Comparison of ENCODE assay signal across 14 cellular contexts in the genomic region with DNA sequence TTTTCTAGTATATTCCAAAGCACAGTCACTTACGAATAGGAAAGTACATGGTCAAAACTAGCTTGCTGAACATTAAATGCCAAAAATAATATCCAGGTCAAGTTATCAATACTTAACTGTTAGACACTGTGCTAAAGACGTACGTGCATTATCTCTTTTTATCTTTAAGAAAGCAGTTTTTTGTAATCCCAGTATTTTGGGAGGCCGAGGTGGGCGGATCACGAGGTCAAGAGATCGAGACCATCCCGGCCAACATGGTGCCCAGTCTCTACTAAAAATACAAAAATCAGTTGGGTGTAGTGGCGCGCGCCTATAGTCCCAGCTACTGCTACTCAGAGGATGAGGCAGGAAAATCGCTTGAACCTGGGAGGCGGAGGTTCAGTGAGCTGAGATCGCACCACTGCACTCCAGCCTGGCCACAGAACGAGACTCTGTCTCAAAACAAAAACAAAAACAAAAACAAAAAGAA. TPM values are rescaled to one million over a fixed set of nuclear protein-coding genes. Genes with fewer than 3 reads are reported as not detected.
DNase-seq lines count a peak whose midpoint lies in the region; ATAC-seq and TF ChIP-seq lines count a peak whose summit lies in the region.
"Had no signal": no experiment of that assay in that cellular context is flagged by ENCODE, and none has a peak within 500 bp of the region (broad histone marks: within the 10 kb centered on the region; RNA-seq: fewer than 3 reads in every experiment).

No MANE protein-coding gene starts in this region.

- H3K4me1 ChIP-seq in GM23338 (ENCODE audit: insufficient read depth) (peaks cover 11% of the 10 kb centered on the region; the same call in 1 of the 2 replicates), left ventricle myocardium inferior (peaks cover 33% of the 10 kb centered on the region)
- H3K4me1 ChIP-seq: uterus had no signal

- H3K27me3 ChIP-seq in AG04450 (ENCODE audit: control insufficient read depth, insufficient read depth, low read length) = no peaks in the 10 kb centered on the region
- no peaks in the 10 kb centered on the region for H3K27me3 ChIP-seq in GM23338 (ENCODE audit: insufficient read depth)
- no peaks in the 10 kb centered on the region for H3K27me3 ChIP-seq in left ventricle myocardium inferior (ENCODE audit: low read depth)
- H3K27me3 ChIP-seq: BLaER1 treated with 17β-estradiol and CSF1 and Interleukin-3, amounts not matched to agents 10 nM and 100 nM; gastroesophageal sphincter; uterus had no signal

- no peak for DNase-seq in AG04450 (ENCODE audit: low read depth, low spot score)
- no peak for DNase-seq in GM23338 (ENCODE audit: low spot score)
- DNase-seq in activated naive CD8-positive, alpha-beta T cell treated with anti-CD3 and anti-CD28 coated beads, Interleukin-2, amount 50 U/mL, for 24 hours = no peak
- no peak for DNase-seq in nephron progenitor cell
- DNase-seq in NCI-H526 (lab: John Stamatoyannopoulos, UW) = no peak
- no peak for DNase-seq in left ventricle myocardium inferior
- DNase-seq: activated naive CD8-positive, alpha-beta T cell treated with anti-CD3 and anti-CD28 coated beads, Interleukin-2, amount 10 ng/mL, durations not matched to agents 7 days and 5 days; SHP77; uterus had no signal

- H3K79me2 ChIP-seq in GM23338 (replicated peaks; ENCODE audit: insufficient read depth) = peaks cover 22% of the 10 kb centered on the region

- H3K9me2 ChIP-seq in GM23338 (ENCODE audit: insufficient read depth) = no peaks in the 10 kb centered on the region

- H3K4me2 ChIP-seq in GM23338 = no peak overlapping the region

- H3K36me3 Mint-ChIP-seq in GM23338 (ENCODE audit: low read depth) = peaks cover 24% of the 10 kb centered on the region
- H3K36me3 Mint-ChIP-seq in activated naive CD8-positive, alpha-beta T cell treated with anti-CD3 and anti-CD28 coated beads, Interleukin-2, amount 50 U/mL, for 24 hours (ENCODE audit: low read depth) = peaks cover 31% of the 10 kb centered on the region
- H3K36me3 Mint-ChIP-seq in nephron progenitor cell (ENCODE audit: low read depth) = peaks cover 20% of the 10 kb centered on the region

- POLR2A ChIA-PET in AG04450 (lab: Yijun Ruan, JAX) = interaction anchor here (1.0 to 1.4 kb wide), 2 partner anchors 9 to 10 kb away, joined by 3 to 5 read pairs; no protein-coding TSS in a partner anchor

- peaks cover 11% of the 10 kb centered on the region for H3F3A ChIP-seq in GM23338 (replicated peaks; ENCODE audit: low read depth)

- TF ChIP-seq CTCF in AG04450 (IDR thresholded peaks at IDR 0.05; ENCODE audit: low read depth, low read length) (no peak), GM23338 (conservative IDR thresholded peaks at IDR 0.05; ENCODE audit: low read depth in 2 of 2) (no peak), nephron progenitor cell (IDR thresholded peaks at IDR 0.05) (no peak), left ventricle myocardium inferior (IDR thresholded peaks at IDR 0.05; ENCODE audit: borderline replicate concordance) (no peak)

- H3K9me3 Mint-ChIP-seq in GM23338 (peaks cover 4% of the 10 kb centered on the region; the same call in 2 of the 3 replicates), nephron progenitor cell (no peaks in the 10 kb centered on the region)
- H3K9me3 Mint-ChIP-seq in activated naive CD8-positive, alpha-beta T cell treated with anti-CD3 and anti-CD28 coated beads, Interleukin-2, amount 50 U/mL, for 24 hours = no peaks in the 10 kb centered on the region
- H3K9me3 Mint-ChIP-seq: activated naive CD8-positive, alpha-beta T cell treated with anti-CD3 and anti-CD28 coated beads, Interleukin-2, amount 10 ng/mL, durations not matched to agents 7 days and 5 days; stimulated activated memory B cell treated with anti-CD40 and anti-IgM and Interleukin-4, amounts not matched to agents 10 μg/mL and 1 μg/mL and 100 μg/mL, for 72 hours had no signal

- H4K20me1 ChIP-seq in GM23338 (replicated peaks; ENCODE audit: insufficient read depth) = peaks cover 16% of the 10 kb centered on the region

- H3K9me3 ChIP-seq in AG04450 (ENCODE audit: control insufficient read depth, insufficient read depth, low read length) (peaks cover 4% of the 10 kb centered on the region; the same call in 1 of the 2 replicates), left ventricle myocardium inferior (replicated peaks) (no peaks in the 10 kb centered on the region)
- H3K9me3 ChIP-seq: BLaER1 treated with 17β-estradiol and CSF1 and Interleukin-3, amounts not matched to agents 10 nM and 100 nM; gastroesophageal sphincter; uterus had no signal

- CTCF ChIA-PET in AG04450 (lab: Charles Lee) = no interaction called here

- peak overlapping the region; percentile 99 for H3K27ac ChIP-seq in AG04450 (ENCODE audit: low read depth, low read length)
- H3K27ac ChIP-seq in GM23338 (ENCODE audit: low read depth) = 0 out of 2 replicates have a peak overlapping the region, but pooled peaks have one; percentile 33
- no peak overlapping the region for H3K27ac ChIP-seq in left ventricle myocardium inferior (replicated peaks)
- H3K27ac ChIP-seq: BLaER1 treated with 17β-estradiol and CSF1 and Interleukin-3, amounts not matched to agents 10 nM and 100 nM; gastroesophageal sphincter; uterus had no signal

- no peak overlapping the region for H3K4me3 Mint-ChIP-seq in GM23338
- H3K4me3 Mint-ChIP-seq in activated naive CD8-positive, alpha-beta T cell treated with anti-CD3 and anti-CD28 coated beads, Interleukin-2, amount 50 U/mL, for 24 hours = no peak overlapping the region
- peak overlapping the region; percentile 62 for H3K4me3 Mint-ChIP-seq in nephron progenitor cell
- H3K4me3 Mint-ChIP-seq: activated naive CD8-positive, alpha-beta T cell treated with anti-CD3 and anti-CD28 coated beads, Interleukin-2, amount 10 ng/mL, durations not matched to agents 7 days and 5 days; stimulated activated memory B cell treated with anti-CD40 and anti-IgM and Interleukin-4, amounts not matched to agents 10 μg/mL and 1 μg/mL and 100 μg/mL, for 72 hours had no signal

- H3K27me3 Mint-ChIP-seq in GM23338 (ENCODE audit: insufficient read depth, low read depth, poor library complexity) (peaks cover 12% of the 10 kb centered on the region), nephron progenitor cell (ENCODE audit: low read depth, poor library complexity) (peaks cover 6% of the 10 kb centered on the region)
- peaks cover 6% of the 10 kb centered on the region for H3K27me3 Mint-ChIP-seq in activated naive CD8-positive, alpha-beta T cell treated with anti-CD3 and anti-CD28 coated beads, Interleukin-2, amount 50 U/mL, for 24 hours
- H3K27me3 Mint-ChIP-seq: activated naive CD8-positive, alpha-beta T cell treated with anti-CD3 and anti-CD28 coated beads, Interleukin-2, amount 10 ng/mL, durations not matched to agents 7 days and 5 days; stimulated activated memory B cell treated with anti-CD40 and anti-IgM and Interleukin-4, amounts not matched to agents 10 μg/mL and 1 μg/mL and 100 μg/mL, for 72 hours had no signal

- peaks cover 10% of the 10 kb centered on the region for H3K36me3 ChIP-seq in GM23338 (ENCODE audit: insufficient read depth)
- H3K36me3 ChIP-seq in left ventricle myocardium inferior = peaks cover 16% of the 10 kb centered on the region
- H3K36me3 ChIP-seq: uterus had no signal

- H3K4me3 ChIP-seq in AG04450 (ENCODE audit: low read depth, low read length) = no peak overlapping the region
- no peak overlapping the region for H3K4me3 ChIP-seq in GM23338
- H3K4me3 ChIP-seq in left ventricle myocardium inferior = no peak overlapping the region
- H3K4me3 ChIP-seq: BLaER1 treated with 17β-estradiol and CSF1 and Interleukin-3, amounts not matched to agents 10 nM and 100 nM; gastroesophageal sphincter; lung; uterus had no signal

- H2AFZ ChIP-seq in GM23338 = no peak overlapping the region

- intact Hi-C loops in left ventricle myocardium inferior (cut with micrococcal nuclease) = no loop called here

- H3K4me1 Mint-ChIP-seq in GM23338 (peaks cover 6% of the 10 kb centered on the region), nephron progenitor cell (peaks cover 16% of the 10 kb centered on the region)
- peaks cover 39% of the 10 kb centered on the region for H3K4me1 Mint-ChIP-seq in activated naive CD8-positive, alpha-beta T cell treated with anti-CD3 and anti-CD28 coated beads, Interleukin-2, amount 50 U/mL, for 24 hours

- H3K27ac Mint-ChIP-seq in GM23338 (peak overlapping the region; percentile 9; the same call in 1 of the 2 replicates), nephron progenitor cell (peak overlapping the region; percentile 66)
- peak overlapping the region; percentile 81 for H3K27ac Mint-ChIP-seq in activated naive CD8-positive, alpha-beta T cell treated with anti-CD3 and anti-CD28 coated beads, Interleukin-2, amount 50 U/mL, for 24 hours
- H3K27ac Mint-ChIP-seq: activated naive CD8-positive, alpha-beta T cell treated with anti-CD3 and anti-CD28 coated beads, Interleukin-2, amount 10 ng/mL, durations not matched to agents 7 days and 5 days; stimulated activated memory B cell treated with anti-CD40 and anti-IgM and Interleukin-4, amounts not matched to agents 10 μg/mL and 1 μg/mL and 100 μg/mL, for 72 hours had no signal

- ATAC-seq in GM23338 (no peak), HG03460 (IDR thresholded peaks at IDR 0.05; ENCODE audit: unreplicated experiment) (no peak)
- no peak for ATAC-seq in activated naive CD8-positive, alpha-beta T cell treated with anti-CD3 and anti-CD28 coated beads, Interleukin-2, amount 50 U/mL, for 24 hours
- ATAC-seq: gastroesophageal sphincter; stimulated activated memory B cell treated with anti-CD40 and anti-IgM and Interleukin-4, amounts not matched to agents 10 μg/mL and 1 μg/mL and 100 μg/mL, for 72 hours had no signal

TF ChIP-seq in GM23338, 12 proteins besides CTCF, POLR2A, EP300 and RAD21 (continues in another document):
- TF ChIP-seq ZNF114 (CRISPR knock-in tag; IDR thresholded peaks at IDR 0.05) = no peak

RNA-seq across cellular contexts. Expression of a gene that starts 2.7 kb away (rescaled TPM):
- polyA plus RNA-seq in AG04450 (2011; rRNA removed) (477 and 591 TPM in 2 replicates), GM23338 (2016; fragmentation: Nextera tagmentation; extraction: Ambion mirVana) (225 and 265 TPM in 2 replicates)
- 298 and 337 TPM in 2 replicates for polyA minus RNA-seq in AG04450 (2011; rRNA and poly(A)+ RNA removed)
- 259 and 281 TPM in 2 replicates for total RNA-seq in GM23338 (2014; rRNA removed; shearing (Covaris generic))
- 202 TPM for total RNA-seq in left ventricle myocardium inferior

RNA-seq across cellular contexts. Expression of a gene that starts 17.8 kb away (rescaled TPM):
- polyA plus RNA-seq in AG04450 (2011; rRNA removed) = 22.1 and 25.8 TPM in 2 replicates
- polyA minus RNA-seq in AG04450 (2011; rRNA and poly(A)+ RNA removed) = 26.6 and 34.5 TPM in 2 replicates
- total RNA-seq in GM23338 (2014; rRNA removed; shearing (Covaris generic)) = 34.6 and 36.4 TPM in 2 replicates
- polyA plus RNA-seq in GM23338 (2016; fragmentation: Nextera tagmentation; extraction: Ambion mirVana) = 15.1 and 19.2 TPM in 2 replicates
- total RNA-seq in left ventricle myocardium inferior = 33.4 TPM

RNA-seq across cellular contexts. Expression of a gene that starts 43.5 kb away (rescaled TPM):
- polyA plus RNA-seq in AG04450 (2011; rRNA removed) = 45.5 and 45.8 TPM in 2 replicates
- 22.8 and 25.8 TPM in 2 replicates for polyA minus RNA-seq in AG04450 (2011; rRNA and poly(A)+ RNA removed)
- total RNA-seq in GM23338 (2014; rRNA removed; shearing (Covaris generic)) = 19.3 and 25.8 TPM in 2 replicates
- 28.5 and 32.7 TPM in 2 replicates for polyA plus RNA-seq in GM23338 (2016; fragmentation: Nextera tagmentation; extraction: Ambion mirVana)
- 9.7 TPM for total RNA-seq in left ventricle myocardium inferior

RNA-seq across cellular contexts. Expression of a gene that starts 54.2 kb away (rescaled TPM):
- polyA plus RNA-seq in AG04450 (2011; rRNA removed) = 24.3 and 34.8 TPM in 2 replicates
- 13.7 and 24.7 TPM in 2 replicates for polyA minus RNA-seq in AG04450 (2011; rRNA and poly(A)+ RNA removed)
- 46.4 and 55.0 TPM in 2 replicates for total RNA-seq in GM23338 (2014; rRNA removed; shearing (Covaris generic))
- 31.9 and 32.7 TPM in 2 replicates for polyA plus RNA-seq in GM23338 (2016; fragmentation: Nextera tagmentation; extraction: Ambion mirVana)
- 36.4 TPM for total RNA-seq in left ventricle myocardium inferior

Comparison
In these comparisons a context has a peak if more than half of its experiments do, and no peak if none do; other contexts are left out.
1. H3K27ac Mint-ChIP-seq: peak in every context shown above with its lines; median percentile 81 in activated naive CD8-positive, alpha-beta T cell treated with anti-CD3 and anti-CD28 coated beads, Interleukin-2, amount 50 U/mL, for 24 hours; 66 in nephron progenitor cell; 9 in GM23338.